34 cellular contexts compared by ENCODE assay signal in genomic region chr1:164653705-164654104, GRCh38.
"Had no signal": no experiment of that assay in that cellular context is flagged by ENCODE, and none has a peak within 500 bp of the region (broad histone marks: within the 10 kb centered on the region; RNA-seq: fewer than 3 reads in every experiment).

No MANE protein-coding gene starts in this region.

- H3K27ac Mint-ChIP-seq: activated naive CD8-positive, alpha-beta T cell; effector memory CD8-positive, alpha-beta T cell; natural killer cell treated with Interleukin-12 subunit alpha and Interleukin-12 subunit beta and Interleukin-15 and Interleukin-18, amount 100 ng/mL, for 72 hours; stimulated activated naive B cell treated with anti-CD40 and anti-IgM and Interleukin-4, amounts not matched to agents 10 μg/mL and 1 μg/mL and 100 μg/mL, for 72 hours; T-helper 1 cell treated with Interleukin-12 subunit alpha and Interleukin-12 subunit beta and Interleukin-4 antibody, amounts not matched to agents 30 μg/mL and 1 μg/mL, for 36 hours had no signal

- DNase-seq: activated CD4-positive, alpha-beta T cell treated with anti-CD3 and anti-CD28 coated beads for 48 hours; activated CD4-positive, alpha-beta T cell treated with anti-CD3 and anti-CD28 coated beads, Interleukin-2, amount 50 U/mL, for 48 hours; activated CD8-positive, alpha-beta memory T cell treated with anti-CD3 and anti-CD28 coated beads for 24 hours; activated effector memory CD4-positive, alpha-beta T cell treated with Interleukin-2 at 50 U/mL for 16 hours; activated naive CD4-positive, alpha-beta T cell treated with Interleukin-2 at 50 U/mL for 16 hours; anterior cingulate cortex; caudate nucleus; cortex of kidney; effector memory CD8-positive, alpha-beta T cell; erythroblast; heart right ventricle; mesendoderm; ovary; sigmoid colon; stimulated activated CD4-positive, alpha-beta T cell treated with anti-CD3 and anti-CD28 coated beads, Interleukin-15, amount 100 ng/mL, for 24 hours; stimulated activated CD4-positive, alpha-beta T cell treated with anti-CD3 and anti-CD28 coated beads, Interleukin-2, amount 100 ng/mL, for 24 hours; stimulated activated naive B cell treated with anti-CD40 and anti-IgM and Interleukin-4, amounts not matched to agents 10 μg/mL and 1 μg/mL and 100 μg/mL, for 72 hours; stomach; SW 1271; T-helper 9 cell; WERI-Rb-1 had no signal

- H3K36me3 ChIP-seq: heart right ventricle, neutrophil, ovary, prostate gland, sigmoid colon, stomach, tibial nerve, WERI-Rb-1 had no signal

- H3K27me3 Mint-ChIP-seq: brain; effector memory CD8-positive, alpha-beta T cell had no signal

- H3K9me3 Mint-ChIP-seq: effector memory CD8-positive, alpha-beta T cell; T-helper 1 cell treated with Interleukin-12 subunit alpha and Interleukin-12 subunit beta and Interleukin-4 antibody, amounts not matched to agents 30 μg/mL and 1 μg/mL, for 36 hours had no signal

- ATAC-seq: activated CD4-positive, CD25-positive, alpha-beta regulatory T cell treated with anti-CD3 and anti-CD28 coated beads, Interleukin-2, amount 50 U/mL, for 24 hours; effector memory CD8-positive, alpha-beta T cell; left lobe of liver; natural killer cell treated with Interleukin-12 subunit alpha and Interleukin-12 subunit beta and Interleukin-15 and Interleukin-18, amount 100 ng/mL, for 72 hours; stimulated activated naive B cell treated with anti-CD40 and anti-IgM and Interleukin-4, amounts not matched to agents 10 μg/mL and 1 μg/mL and 100 μg/mL, for 72 hours had no signal

- H3K27ac ChIP-seq: neutrophil, ovary, prostate gland, SK-N-MC, tibial nerve, WERI-Rb-1 had no signal

- H3K4me3 ChIP-seq: heart right ventricle, lung, mucosa of descending colon, ovary, prostate gland, sigmoid colon, SK-N-MC, smooth muscle cell, stomach, tibial nerve had no signal

- H3K9me3 ChIP-seq: heart right ventricle, mucosa of descending colon, neutrophil, ovary, prostate gland, sigmoid colon, stomach, tibial nerve had no signal

- H3K27me3 ChIP-seq: heart right ventricle, ovary, sigmoid colon, stomach, tibial nerve had no signal

- H3K36me3 Mint-ChIP-seq: activated naive CD8-positive, alpha-beta T cell; natural killer cell treated with Interleukin-12 subunit alpha and Interleukin-12 subunit beta and Interleukin-15 and Interleukin-18, amount 100 ng/mL, for 72 hours had no signal

- H3K4me3 Mint-ChIP-seq: activated naive CD8-positive, alpha-beta T cell; brain; effector memory CD8-positive, alpha-beta T cell; natural killer cell treated with Interleukin-12 subunit alpha and Interleukin-12 subunit beta and Interleukin-15 and Interleukin-18, amount 100 ng/mL, for 72 hours; stimulated activated naive B cell treated with anti-CD40 and anti-IgM and Interleukin-4, amounts not matched to agents 10 μg/mL and 1 μg/mL and 100 μg/mL, for 72 hours; T-helper 1 cell treated with Interleukin-12 subunit alpha and Interleukin-12 subunit beta and Interleukin-4 antibody, amounts not matched to agents 30 μg/mL and 1 μg/mL, for 36 hours had no signal
